ENCODE assay signal across 10 cellular contexts in genomic region chr11:133829566-133829965, GRCh38. TPM values are rescaled to one million over a fixed set of nuclear protein-coding genes. Genes with fewer than 3 reads are reported as not detected.
"Had no signal": no experiment of that assay in that cellular context is flagged by ENCODE, and none has a peak within 500 bp of the region (broad histone marks: within the 10 kb centered on the region; RNA-seq: fewer than 3 reads in every experiment).

No MANE protein-coding gene starts in this region.

- H3K4me1 ChIP-seq: HAP-1 had no signal

- H3K4me3 Mint-ChIP-seq: HFFc6 had no signal

- H3K27ac ChIP-seq: GM23248 had no signal

- H3K36me3 ChIP-seq: HAP-1 had no signal

- ATAC-seq: HCT116 had no signal

- H3K9ac ChIP-seq: GM23248 had no signal

- DNase-seq: GM23248, GOT3, H7, HFFc6, IMR-90 had no signal

- H3K9me3 ChIP-seq: HAP-1 had no signal

- FAIRE-seq: HTR-8/SVneo had no signal

- H3K27ac Mint-ChIP-seq: HFFc6 had no signal

- H3K4me3 ChIP-seq: GM23248, HAP-1 had no signal

- H2AFZ ChIP-seq: GM23248 had no signal

RNA-seq across cellular contexts. Expression of gene SPATA19, which starts 15.7 kb away (rescaled TPM):
- total RNA-seq: GM23248, H4, H7, HFFc6, HT-29, IMR-90 had no signal
- polyA plus RNA-seq: GM23248, IMR-90 had no signal
